Comparison of ENCODE assay signal across 29 cellular contexts in the genomic region with DNA sequence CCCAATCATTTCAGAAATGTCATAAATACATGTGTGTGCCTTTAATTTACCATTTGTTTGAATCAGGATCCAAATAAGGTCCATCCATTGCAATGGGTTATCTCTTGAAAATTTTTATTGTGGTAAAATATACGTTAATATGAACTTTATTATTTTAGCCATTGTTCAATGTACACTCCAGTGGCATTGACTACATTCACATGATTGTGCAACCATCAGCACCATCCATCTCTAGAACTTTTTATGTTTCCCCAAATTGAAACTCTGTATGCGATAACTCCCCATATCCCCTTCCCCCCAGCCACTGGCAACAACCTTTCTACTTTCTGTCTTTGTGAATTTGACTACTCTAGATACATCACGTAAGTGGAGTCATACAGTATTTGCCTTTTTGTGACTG.
"Had no signal": no experiment of that assay in that cellular context is flagged by ENCODE, and none has a peak within 500 bp of the region (broad histone marks: within the 10 kb centered on the region; RNA-seq: fewer than 3 reads in every experiment).

No MANE protein-coding gene starts in this region.

- H3K4me3 Mint-ChIP-seq: activated CD4-positive, alpha-beta memory T cell treated with anti-CD3 and anti-CD28 coated beads for 36 hours; activated CD4-positive, alpha-beta T cell treated with anti-CD3 and anti-CD28 coated beads for 36 hours; activated CD4-positive, alpha-beta T cell treated with anti-CD3 and anti-CD28 coated beads, Interleukin-2, amount 10 ng/mL, durations not matched to agents 24 days and 14 days; activated naive CD4-positive, alpha-beta T cell treated with anti-CD3 and anti-CD28 coated beads for 36 hours; activated naive CD8-positive, alpha-beta T cell treated with anti-CD3 and anti-CD28 coated beads, Interleukin-2, amount 10 ng/mL, durations not matched to agents 7 days and 5 days; brain had no signal

- DNase-seq: activated CD4-positive, alpha-beta memory T cell treated with anti-CD3 and anti-CD28 coated beads for 36 hours; activated CD4-positive, alpha-beta T cell treated with anti-CD3 and anti-CD28 coated beads for 36 hours; activated CD4-positive, alpha-beta T cell treated with anti-CD3 and anti-CD28 coated beads, Interleukin-2, amount 10 ng/mL, durations not matched to agents 24 days and 14 days; activated CD4-positive, CD25-positive, alpha-beta regulatory T cell; activated CD4-positive, CD25-positive, alpha-beta regulatory T cell treated with anti-CD3 and anti-CD28 coated beads, Interleukin-2, amount 50 U/mL, for 72 hours; activated CD8-positive, alpha-beta memory T cell treated with anti-CD3 and anti-CD28 coated beads for 24 hours; activated effector memory CD4-positive, alpha-beta T cell treated with Interleukin-2 at 50 U/mL for 16 hours; activated gamma-delta T cell treated with Interleukin-2 at 50 U/mL for 16 hours; activated naive CD4-positive, alpha-beta T cell treated with anti-CD3 and anti-CD28 coated beads for 36 hours; activated naive CD8-positive, alpha-beta T cell treated with anti-CD3 and anti-CD28 coated beads, Interleukin-2, amount 10 ng/mL, durations not matched to agents 7 days and 5 days; activated T-cell treated with anti-CD3 and anti-CD28 coated beads, Interleukin-2, amount 50 U/mL, for 1 hour; activated T-cell treated with anti-CD3 and anti-CD28 coated beads, Interleukin-2, amount 50 U/mL, for 48 hours; central memory CD4-positive, alpha-beta T cell; cerebellar nuclear complex; colonic mucosa; effector CD8-positive, alpha-beta T cell; esophagus squamous epithelium; foreskin melanocyte; heart right ventricle; T-helper 1 cell; T-helper 2 cell had no signal

- H3K9me3 ChIP-seq: ascending aorta, breast epithelium, colonic mucosa, esophagus squamous epithelium, gastroesophageal sphincter, heart right ventricle had no signal

- H3K36me3 ChIP-seq: breast epithelium had no signal

- H3K27me3 ChIP-seq: ascending aorta, breast epithelium, cardiac muscle cell, colonic mucosa, esophagus squamous epithelium, gastroesophageal sphincter, heart right ventricle, hepatocyte had no signal

- H3K4me1 ChIP-seq: breast epithelium, colonic mucosa, esophagus squamous epithelium had no signal

- H3K4me2 ChIP-seq: hepatocyte had no signal

- H3K27ac ChIP-seq: ascending aorta, breast epithelium, cardiac muscle cell, colonic mucosa, epithelial cell of prostate, esophagus squamous epithelium, gastroesophageal sphincter, heart right ventricle, hepatocyte had no signal

- ATAC-seq: activated CD4-positive, alpha-beta T cell treated with anti-CD3 and anti-CD28 coated beads for 36 hours; activated naive CD4-positive, alpha-beta T cell treated with anti-CD3 and anti-CD28 coated beads, Interleukin-2, amount 50 U/mL, for 72 hours; gastroesophageal sphincter; heart right ventricle had no signal

- H3K9me3 Mint-ChIP-seq: activated CD4-positive, alpha-beta memory T cell treated with anti-CD3 and anti-CD28 coated beads for 36 hours; activated CD4-positive, alpha-beta T cell treated with anti-CD3 and anti-CD28 coated beads, Interleukin-2, amount 10 ng/mL, durations not matched to agents 24 days and 14 days; activated naive CD4-positive, alpha-beta T cell treated with anti-CD3 and anti-CD28 coated beads for 36 hours; activated naive CD4-positive, alpha-beta T cell treated with anti-CD3 and anti-CD28 coated beads, Interleukin-2, amount 50 U/mL, for 72 hours; activated naive CD8-positive, alpha-beta T cell treated with anti-CD3 and anti-CD28 coated beads, Interleukin-2, amount 10 ng/mL, durations not matched to agents 7 days and 5 days; brain had no signal

- H3K4me3 ChIP-seq: ascending aorta, breast epithelium, cardiac muscle cell, colonic mucosa, esophagus squamous epithelium, gastroesophageal sphincter, heart right ventricle, hepatocyte had no signal

- H3K27ac Mint-ChIP-seq: activated CD4-positive, alpha-beta memory T cell treated with anti-CD3 and anti-CD28 coated beads for 36 hours; activated CD4-positive, alpha-beta T cell treated with anti-CD3 and anti-CD28 coated beads for 36 hours; activated CD4-positive, alpha-beta T cell treated with anti-CD3 and anti-CD28 coated beads, Interleukin-2, amount 10 ng/mL, durations not matched to agents 24 days and 14 days; activated naive CD4-positive, alpha-beta T cell treated with anti-CD3 and anti-CD28 coated beads for 36 hours; activated naive CD4-positive, alpha-beta T cell treated with anti-CD3 and anti-CD28 coated beads, Interleukin-2, amount 50 U/mL, for 72 hours; activated naive CD8-positive, alpha-beta T cell treated with anti-CD3 and anti-CD28 coated beads, Interleukin-2, amount 10 ng/mL, durations not matched to agents 7 days and 5 days; brain had no signal

- H3K27me3 Mint-ChIP-seq: activated CD4-positive, alpha-beta memory T cell treated with anti-CD3 and anti-CD28 coated beads for 36 hours; activated CD4-positive, alpha-beta T cell treated with anti-CD3 and anti-CD28 coated beads for 36 hours; activated CD4-positive, alpha-beta T cell treated with anti-CD3 and anti-CD28 coated beads, Interleukin-2, amount 10 ng/mL, durations not matched to agents 24 days and 14 days; activated naive CD8-positive, alpha-beta T cell treated with anti-CD3 and anti-CD28 coated beads, Interleukin-2, amount 10 ng/mL, durations not matched to agents 7 days and 5 days; brain had no signal

- H3K4me1 Mint-ChIP-seq: activated naive CD8-positive, alpha-beta T cell treated with anti-CD3 and anti-CD28 coated beads, Interleukin-2, amount 10 ng/mL, durations not matched to agents 7 days and 5 days had no signal

- H2AFZ ChIP-seq: hepatocyte had no signal
